Comparison of ENCODE assay signal across 1 cellular context in the genomic region with DNA sequence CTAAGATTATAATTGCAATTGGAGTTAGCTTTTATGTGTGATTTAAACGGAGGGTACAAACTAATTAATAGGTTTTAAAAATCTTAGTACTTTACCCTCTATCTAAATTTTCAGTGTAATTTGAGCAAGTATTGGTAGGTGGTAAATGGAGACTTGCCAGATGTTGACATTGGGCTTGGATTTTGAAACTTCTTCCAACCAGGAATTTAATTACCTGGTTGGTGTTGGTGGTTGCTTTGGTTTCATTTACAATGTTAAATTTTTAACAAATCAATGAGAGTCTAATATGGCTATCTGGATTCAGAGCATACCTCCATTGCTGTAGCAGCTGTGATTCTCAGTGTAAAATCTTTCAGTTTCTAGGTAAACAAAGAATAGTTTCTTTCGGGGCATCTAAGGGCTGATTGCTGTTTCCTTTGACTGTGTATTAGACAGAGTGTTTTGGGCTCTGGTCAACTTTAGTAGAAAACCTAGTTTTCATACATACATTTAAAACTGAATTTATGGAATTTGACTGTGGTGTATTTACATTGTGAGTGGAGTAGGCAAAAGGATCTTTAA.
TF ChIP-seq lines count a peak whose summit lies in the region.

No MANE protein-coding gene starts in this region.

TF ChIP-seq in GM12878, 131 proteins besides CTCF, POLR2A, EP300 and RAD21 (continued from another document):
- TF ChIP-seq CREB1 (IDR thresholded peaks at IDR 0.05; ENCODE audit: low read depth) = no peak
- TF ChIP-seq ZZZ3 (IDR thresholded peaks at IDR 0.05; ENCODE audit: control insufficient read depth, insufficient read length, low read depth) = no peak
- TF ChIP-seq HDAC2 (IDR thresholded peaks at IDR 0.05) = no peak
- TF ChIP-seq, protein P1, sequence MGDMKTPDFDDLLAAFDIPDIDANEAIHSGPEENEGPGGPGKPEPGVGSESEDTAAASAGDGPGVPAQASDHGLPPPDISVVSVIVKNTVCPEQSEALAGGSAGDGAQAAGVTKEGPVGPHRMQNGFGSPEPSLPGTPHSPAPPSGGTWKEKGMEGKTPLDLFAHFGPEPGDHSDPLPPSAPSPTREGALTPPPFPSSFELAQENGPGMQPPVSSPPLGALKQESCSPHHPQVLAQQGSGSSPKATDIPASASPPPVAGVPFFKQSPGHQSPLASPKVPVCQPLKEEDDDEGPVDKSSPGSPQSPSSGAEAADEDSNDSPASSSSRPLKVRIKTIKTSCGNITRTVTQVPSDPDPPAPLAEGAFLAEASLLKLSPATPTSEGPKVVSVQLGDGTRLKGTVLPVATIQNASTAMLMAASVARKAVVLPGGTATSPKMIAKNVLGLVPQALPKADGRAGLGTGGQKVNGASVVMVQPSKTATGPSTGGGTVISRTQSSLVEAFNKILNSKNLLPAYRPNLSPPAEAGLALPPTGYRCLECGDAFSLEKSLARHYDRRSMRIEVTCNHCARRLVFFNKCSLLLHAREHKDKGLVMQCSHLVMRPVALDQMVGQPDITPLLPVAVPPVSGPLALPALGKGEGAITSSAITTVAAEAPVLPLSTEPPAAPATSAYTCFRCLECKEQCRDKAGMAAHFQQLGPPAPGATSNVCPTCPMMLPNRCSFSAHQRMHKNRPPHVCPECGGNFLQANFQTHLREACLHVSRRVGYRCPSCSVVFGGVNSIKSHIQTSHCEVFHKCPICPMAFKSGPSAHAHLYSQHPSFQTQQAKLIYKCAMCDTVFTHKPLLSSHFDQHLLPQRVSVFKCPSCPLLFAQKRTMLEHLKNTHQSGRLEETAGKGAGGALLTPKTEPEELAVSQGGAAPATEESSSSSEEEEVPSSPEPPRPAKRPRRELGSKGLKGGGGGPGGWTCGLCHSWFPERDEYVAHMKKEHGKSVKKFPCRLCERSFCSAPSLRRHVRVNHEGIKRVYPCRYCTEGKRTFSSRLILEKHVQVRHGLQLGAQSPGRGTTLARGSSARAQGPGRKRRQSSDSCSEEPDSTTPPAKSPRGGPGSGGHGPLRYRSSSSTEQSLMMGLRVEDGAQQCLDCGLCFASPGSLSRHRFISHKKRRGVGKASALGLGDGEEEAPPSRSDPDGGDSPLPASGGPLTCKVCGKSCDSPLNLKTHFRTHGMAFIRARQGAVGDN (IDR thresholded peaks at IDR 0.05) = 0 out of 2 replicates have a peak, but pooled peaks have one; percentile 4
- TF ChIP-seq SIN3A (IDR thresholded peaks at IDR 0.05; ENCODE audit: low read depth, low read length) = 0 out of 2 replicates have a peak, but pooled peaks have one; percentile 29
- TF ChIP-seq NFXL1 (IDR thresholded peaks at IDR 0.05; ENCODE audit: borderline replicate concordance) = no peak
- TF ChIP-seq, protein P2, sequence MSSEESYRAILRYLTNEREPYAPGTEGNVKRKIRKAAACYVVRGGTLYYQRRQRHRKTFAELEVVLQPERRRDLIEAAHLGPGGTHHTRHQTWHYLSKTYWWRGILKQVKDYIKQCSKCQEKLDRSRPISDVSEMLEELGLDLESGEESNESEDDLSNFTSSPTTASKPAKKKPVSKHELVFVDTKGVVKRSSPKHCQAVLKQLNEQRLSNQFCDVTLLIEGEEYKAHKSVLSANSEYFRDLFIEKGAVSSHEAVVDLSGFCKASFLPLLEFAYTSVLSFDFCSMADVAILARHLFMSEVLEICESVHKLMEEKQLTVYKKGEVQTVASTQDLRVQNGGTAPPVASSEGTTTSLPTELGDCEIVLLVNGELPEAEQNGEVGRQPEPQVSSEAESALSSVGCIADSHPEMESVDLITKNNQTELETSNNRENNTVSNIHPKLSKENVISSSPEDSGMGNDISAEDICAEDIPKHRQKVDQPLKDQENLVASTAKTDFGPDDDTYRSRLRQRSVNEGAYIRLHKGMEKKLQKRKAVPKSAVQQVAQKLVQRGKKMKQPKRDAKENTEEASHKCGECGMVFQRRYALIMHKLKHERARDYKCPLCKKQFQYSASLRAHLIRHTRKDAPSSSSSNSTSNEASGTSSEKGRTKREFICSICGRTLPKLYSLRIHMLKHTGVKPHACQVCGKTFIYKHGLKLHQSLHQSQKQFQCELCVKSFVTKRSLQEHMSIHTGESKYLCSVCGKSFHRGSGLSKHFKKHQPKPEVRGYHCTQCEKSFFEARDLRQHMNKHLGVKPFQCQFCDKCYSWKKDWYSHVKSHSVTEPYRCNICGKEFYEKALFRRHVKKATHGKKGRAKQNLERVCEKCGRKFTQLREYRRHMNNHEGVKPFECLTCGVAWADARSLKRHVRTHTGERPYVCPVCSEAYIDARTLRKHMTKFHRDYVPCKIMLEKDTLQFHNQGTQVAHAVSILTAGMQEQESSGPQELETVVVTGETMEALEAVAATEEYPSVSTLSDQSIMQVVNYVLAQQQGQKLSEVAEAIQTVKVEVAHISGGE (CRISPR knock-in tag; IDR thresholded peaks at IDR 0.05) = no peak
- no peak for TF ChIP-seq HDAC6 (IDR thresholded peaks at IDR 0.05; ENCODE audit: unreplicated experiment)
- peak; percentile 15; the same call in 1 of the 2 replicates for TF ChIP-seq MXI1 (IDR thresholded peaks at IDR 0.05; ENCODE audit: low read depth, low read length)
- TF ChIP-seq, protein P3, sequence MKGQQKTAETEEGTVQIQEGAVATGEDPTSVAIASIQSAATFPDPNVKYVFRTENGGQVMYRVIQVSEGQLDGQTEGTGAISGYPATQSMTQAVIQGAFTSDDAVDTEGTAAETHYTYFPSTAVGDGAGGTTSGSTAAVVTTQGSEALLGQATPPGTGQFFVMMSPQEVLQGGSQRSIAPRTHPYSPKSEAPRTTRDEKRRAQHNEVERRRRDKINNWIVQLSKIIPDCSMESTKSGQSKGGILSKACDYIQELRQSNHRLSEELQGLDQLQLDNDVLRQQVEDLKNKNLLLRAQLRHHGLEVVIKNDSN (IDR thresholded peaks at IDR 0.05; ENCODE audit: borderline replicate concordance, extremely low read length, insufficient read depth, low read depth, low read length) = no peak
- TF ChIP-seq IKZF1 (conservative IDR thresholded peaks at IDR 0.05) = 0 out of 2 replicates have a peak, but pooled peaks have one; percentile 17
- TF ChIP-seq, protein P4, sequence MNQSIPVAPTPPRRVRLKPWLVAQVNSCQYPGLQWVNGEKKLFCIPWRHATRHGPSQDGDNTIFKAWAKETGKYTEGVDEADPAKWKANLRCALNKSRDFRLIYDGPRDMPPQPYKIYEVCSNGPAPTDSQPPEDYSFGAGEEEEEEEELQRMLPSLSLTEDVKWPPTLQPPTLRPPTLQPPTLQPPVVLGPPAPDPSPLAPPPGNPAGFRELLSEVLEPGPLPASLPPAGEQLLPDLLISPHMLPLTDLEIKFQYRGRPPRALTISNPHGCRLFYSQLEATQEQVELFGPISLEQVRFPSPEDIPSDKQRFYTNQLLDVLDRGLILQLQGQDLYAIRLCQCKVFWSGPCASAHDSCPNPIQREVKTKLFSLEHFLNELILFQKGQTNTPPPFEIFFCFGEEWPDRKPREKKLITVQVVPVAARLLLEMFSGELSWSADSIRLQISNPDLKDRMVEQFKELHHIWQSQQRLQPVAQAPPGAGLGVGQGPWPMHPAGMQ (IDR thresholded peaks at IDR 0.05; ENCODE audit: borderline replicate concordance) = no peak
- TF ChIP-seq, protein P5, sequence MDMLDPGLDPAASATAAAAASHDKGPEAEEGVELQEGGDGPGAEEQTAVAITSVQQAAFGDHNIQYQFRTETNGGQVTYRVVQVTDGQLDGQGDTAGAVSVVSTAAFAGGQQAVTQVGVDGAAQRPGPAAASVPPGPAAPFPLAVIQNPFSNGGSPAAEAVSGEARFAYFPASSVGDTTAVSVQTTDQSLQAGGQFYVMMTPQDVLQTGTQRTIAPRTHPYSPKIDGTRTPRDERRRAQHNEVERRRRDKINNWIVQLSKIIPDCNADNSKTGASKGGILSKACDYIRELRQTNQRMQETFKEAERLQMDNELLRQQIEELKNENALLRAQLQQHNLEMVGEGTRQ (IDR thresholded peaks at IDR 0.05; ENCODE audit: borderline replicate concordance, low read depth, low read length) = no peak
TF ChIP-seq in GM12878: peak in this region for 4.
